Comparison of ENCODE assay signal across 8 cellular contexts in genomic region chr17:74864866-74865395, GRCh38. TPM values are rescaled to one million over a fixed set of nuclear protein-coding genes. Genes with fewer than 3 reads are reported as not detected.
DNase-seq lines count a peak whose midpoint lies in the region; ATAC-seq, FAIRE-seq and TF ChIP-seq lines count a peak whose summit lies in the region.

No MANE protein-coding gene starts in this region.

- H3K36me3 Mint-ChIP-seq in Calu3 (ENCODE audit: insufficient read depth, unreplicated experiment): peaks cover 4% of the 10 kb centered on the region

- no peak overlapping the region for H3K4me3 Mint-ChIP-seq in Calu3 (ENCODE audit: low read depth, unreplicated experiment)

- peaks cover 7% of the 10 kb centered on the region for H3K4me1 Mint-ChIP-seq in Calu3 (ENCODE audit: low read depth, unreplicated experiment)

- DNase-seq in Calu3 (peak; percentile 83), HPDE6-E6E7 (ENCODE audit: extremely low spot score) (peak; percentile 51), glomerular endothelial cell (ENCODE audit: extremely low read depth, low read depth, low spot score) (peak; percentile 10), posterior cingulate gyrus (peak; percentile 73 to 98 (median 88)), urothelium cell line (ENCODE audit: low spot score) (peak; percentile 84), NCI-H2107 treated with DMSO at 0.1 percent for 48 hours (lab: John Stamatoyannopoulos, UW; ENCODE audit: unreplicated experiment) (no peak)
- DNase-seq in activated naive CD4-positive, alpha-beta T cell treated with Interleukin-2 at 50 U/mL for 16 hours: peak; percentile 81

- no TSS peak for BruUV-seq in Calu3 (replicated peaks; lab: Mats Ljungman, UMichigan)

- ATAC-seq in SK-N-SH treated with all-trans-retinoic acid at 6 μM for 48 hours: peak; percentile 77

- TF ChIP-seq CTCF in Calu3 (IDR thresholded peaks at IDR 0.05; ENCODE audit: unreplicated experiment): peak; percentile 96

- H3K9me3 Mint-ChIP-seq in Calu3 (ENCODE audit: low read depth, unreplicated experiment): peaks cover 4% of the 10 kb centered on the region

- CTCF ChIA-PET in Calu3 (lab: Charles Lee): interaction anchor here (1.0 to 1.2 kb wide), 2 partner anchors 74 to 208 kb away, joined by 3 to 4 read pairs; no protein-coding TSS in a partner anchor

- H3K27me3 Mint-ChIP-seq in Calu3 (ENCODE audit: unreplicated experiment): peaks cover 19% of the 10 kb centered on the region

- intact Hi-C loops in Calu3 (cut with micrococcal nuclease; ENCODE audit: unreplicated experiment) (loop anchor here (2.0 to 10.0 kb wide), 2 partner anchors 74 to 210 kb away; no protein-coding TSS in a partner anchor), posterior cingulate gyrus (cut with DNase I) (loop anchor here (1.0 to 2.0 kb wide), 2 partner anchors 74 to 120 kb away; no protein-coding TSS in a partner anchor)

- H3K27ac Mint-ChIP-seq in Calu3 (ENCODE audit: unreplicated experiment): no peak overlapping the region

- peak; percentile 93 for FAIRE-seq in urothelium cell line (lab: Jason Lieb, UNC)

TF ChIP-seq in SK-N-SH treated with all-trans-retinoic acid at 6 μM for 48 hours, 23 proteins besides CTCF, POLR2A, EP300 and RAD21:
- TF ChIP-seq ISL1 (CRISPR knock-in tag; IDR thresholded peaks at IDR 0.05) (no peak), TCF4 (CRISPR knock-in tag; IDR thresholded peaks at IDR 0.05; ENCODE audit: borderline replicate concordance) (no peak), TOX (CRISPR knock-in tag; IDR thresholded peaks at IDR 0.05; ENCODE audit: borderline replicate concordance) (no peak), PPARA (CRISPR knock-in tag; IDR thresholded peaks at IDR 0.05; ENCODE audit: borderline replicate concordance) (no peak), CREB5 (CRISPR knock-in tag; IDR thresholded peaks at IDR 0.05; ENCODE audit: low read depth) (no peak), ZFP3 (CRISPR knock-in tag; IDR thresholded peaks at IDR 0.05) (no peak), CSDC2 (CRISPR knock-in tag; IDR thresholded peaks at IDR 0.05) (no peak), ZNF8 (CRISPR knock-in tag; IDR thresholded peaks at IDR 0.05) (no peak), CSRNP3 (CRISPR knock-in tag; IDR thresholded peaks at IDR 0.05) (no peak), GLIS3 (CRISPR knock-in tag; IDR thresholded peaks at IDR 0.05) (no peak), ZNF565 (CRISPR knock-in tag; conservative IDR thresholded peaks at IDR 0.05; ENCODE audit: low read depth) (no peak), OSR1 (CRISPR knock-in tag; IDR thresholded peaks at IDR 0.05) (no peak), ZC3H10 (CRISPR knock-in tag; IDR thresholded peaks at IDR 0.05) (no peak), ZNF70 (CRISPR knock-in tag; IDR thresholded peaks at IDR 0.05) (no peak), PATZ1 (CRISPR knock-in tag; IDR thresholded peaks at IDR 0.05; ENCODE audit: borderline replicate concordance) (no peak), ARNTL (CRISPR knock-in tag; IDR thresholded peaks at IDR 0.05; ENCODE audit: borderline replicate concordance, low read depth) (no peak), SNAI2 (CRISPR knock-in tag; IDR thresholded peaks at IDR 0.05) (no peak)

RNA-seq across cellular contexts. Expression of gene GRIN2C, which starts 5.2 kb away (rescaled TPM):
- total RNA-seq in Calu3 (2022): not detected in 2 replicates
- total RNA-seq in glomerular endothelial cell: 1.1 TPM in 1 of 2 replicates, not detected in the other

RNA-seq across cellular contexts. Expression of gene FDXR, which starts 7.9 kb away (rescaled TPM):
- total RNA-seq in Calu3 (2022) (8.4 and 13.5 TPM in 2 replicates), glomerular endothelial cell (38.6 and 46.9 TPM in 2 replicates)

RNA-seq across cellular contexts. Expression of gene FADS6, which starts 28.5 kb away (rescaled TPM):
- total RNA-seq in Calu3 (2022) (not detected in 2 replicates), glomerular endothelial cell (not detected in 2 replicates)

RNA-seq across cellular contexts. Expression of gene USH1G, which starts 58.1 kb away (rescaled TPM):
- total RNA-seq in Calu3 (2022) (0.24 TPM in 1 of 2 replicates, not detected in the other), glomerular endothelial cell (not detected in 2 replicates)

RNA-seq across cellular contexts. Expression of gene OTOP2, which starts 59.1 kb away (rescaled TPM):
- total RNA-seq in Calu3 (2022) (not detected in 2 replicates), glomerular endothelial cell (not detected in 2 replicates)
